9 cellular contexts compared by ENCODE assay signal in genomic region chr17:49523706-49524472, GRCh38. TPM values are rescaled to one million over a fixed set of nuclear protein-coding genes. Genes with fewer than 3 reads are reported as not detected.
A peak's percentile ranks its signal among the peaks of the same experiment; 100 is the strongest.
DNase-seq lines count a peak whose midpoint lies in the region; ATAC-seq, FAIRE-seq and TF ChIP-seq lines count a peak whose summit lies in the region.
"Had no signal": no experiment of that assay in that cellular context is flagged by ENCODE, and none has a peak within 500 bp of the region (broad histone marks: within the 10 kb centered on the region; RNA-seq: fewer than 3 reads in every experiment).

No MANE protein-coding gene starts in this region.

- peak; percentile 97 for FAIRE-seq in keratinocyte (lab: Jason Lieb, UNC)

- H3K9me3 Mint-ChIP-seq in Calu3 (ENCODE audit: low read depth, unreplicated experiment) = no peaks in the 10 kb centered on the region
- no peaks in the 10 kb centered on the region for H3K9me3 Mint-ChIP-seq in activated CD8-positive, alpha-beta T cell treated with anti-CD3 and anti-CD28 coated beads, Interleukin-2, amount 10 ng/mL, durations not matched to agents 7 days and 5 days (ENCODE audit: insufficient read depth)

- intact Hi-C loops in Calu3 (cut with micrococcal nuclease; ENCODE audit: unreplicated experiment) = no loop called here
- intact Hi-C loops in esophagus squamous epithelium (cut with DNase I) = no loop called here

- H3K79me2 ChIP-seq in keratinocyte (ENCODE audit: control insufficient read depth, insufficient read depth, low read length) = no peaks in the 10 kb centered on the region

- H3K27ac Mint-ChIP-seq in Calu3 (ENCODE audit: unreplicated experiment) = no peak overlapping the region
- H3K27ac Mint-ChIP-seq in activated CD8-positive, alpha-beta T cell treated with anti-CD3 and anti-CD28 coated beads, Interleukin-2, amount 10 ng/mL, durations not matched to agents 7 days and 5 days = no peak overlapping the region

- peaks cover 74% of the 10 kb centered on the region for H3K27me3 Mint-ChIP-seq in Calu3 (ENCODE audit: unreplicated experiment)
- H3K27me3 Mint-ChIP-seq in activated CD8-positive, alpha-beta T cell treated with anti-CD3 and anti-CD28 coated beads, Interleukin-2, amount 10 ng/mL, durations not matched to agents 7 days and 5 days (ENCODE audit: low read depth) = peaks cover 9% of the 10 kb centered on the region

- no peak for TF ChIP-seq POLR2A in esophagus squamous epithelium (IDR thresholded peaks at IDR 0.05)

- ATAC-seq in activated CD8-positive, alpha-beta T cell treated with anti-CD3 and anti-CD28 coated beads, Interleukin-2, amount 10 ng/mL, durations not matched to agents 7 days and 5 days = peak; percentile 51
- ATAC-seq in HG02610 (IDR thresholded peaks at IDR 0.05; ENCODE audit: unreplicated experiment) = no peak

- no peaks in the 10 kb centered on the region for H3K9me3 ChIP-seq in MG63
- H3K9me3 ChIP-seq in keratinocyte (ENCODE audit: control insufficient read depth, low read depth, low read length) = no peaks in the 10 kb centered on the region
- H3K9me3 ChIP-seq in esophagus squamous epithelium = no peaks in the 10 kb centered on the region

- H2AFZ ChIP-seq in keratinocyte (ENCODE audit: control insufficient read depth, low read length) = peak overlapping the region; percentile 6

- no peaks in the 10 kb centered on the region for H3K4me1 Mint-ChIP-seq in Calu3 (ENCODE audit: low read depth, unreplicated experiment)
- peaks cover 5% of the 10 kb centered on the region for H3K4me1 Mint-ChIP-seq in activated CD8-positive, alpha-beta T cell treated with anti-CD3 and anti-CD28 coated beads, Interleukin-2, amount 10 ng/mL, durations not matched to agents 7 days and 5 days (ENCODE audit: low read depth)

- H3K36me3 Mint-ChIP-seq in Calu3 (ENCODE audit: insufficient read depth, unreplicated experiment) = no peaks in the 10 kb centered on the region
- no peaks in the 10 kb centered on the region for H3K36me3 Mint-ChIP-seq in activated CD8-positive, alpha-beta T cell treated with anti-CD3 and anti-CD28 coated beads, Interleukin-2, amount 10 ng/mL, durations not matched to agents 7 days and 5 days (ENCODE audit: low read depth)

- peaks cover 4% of the 10 kb centered on the region for H3K9me1 ChIP-seq in keratinocyte (ENCODE audit: control insufficient read depth, extremely low read depth, insufficient read depth, low read length)

- H3K27ac ChIP-seq in keratinocyte (ENCODE audit: control insufficient read depth, insufficient read depth, low read length) = peak overlapping the region; percentile 65
- H3K27ac ChIP-seq in esophagus squamous epithelium = no peak overlapping the region

- TF ChIP-seq CTCF in Calu3 (IDR thresholded peaks at IDR 0.05; ENCODE audit: unreplicated experiment) = no peak
- no peak for TF ChIP-seq CTCF in keratinocyte (optimal IDR thresholded peaks at IDR 0.05 in 1 of 3, IDR thresholded peaks at IDR 0.05 in 1 of 3, conservative IDR thresholded peaks at IDR 0.05 in 1 of 3; ENCODE audit: extremely low read depth in 1 of 3, insufficient read depth in 2 of 3, low read length in 3 of 3)
- no peak for TF ChIP-seq CTCF in esophagus squamous epithelium (IDR thresholded peaks at IDR 0.05)

- H3K4me1 ChIP-seq in keratinocyte (ENCODE audit: control insufficient read depth, extremely low read depth, insufficient read depth, low read length) (peaks cover 21% of the 10 kb centered on the region), esophagus squamous epithelium (peaks cover 0 to 20% (median 6%) of the 10 kb centered on the region in 3 donors)

- no peaks in the 10 kb centered on the region for H4K20me1 ChIP-seq in keratinocyte (ENCODE audit: control insufficient read depth, extremely low read depth, insufficient read depth, low read length)

- DNase-seq in Calu3 (peak; percentile 71), MG63 (peak; percentile 68), keratinocyte (ENCODE audit: low read depth, low spot score) (peak; percentile 97), NOMO-1 treated with dmso at 0.1 percent for 144 hours (lab: John Stamatoyannopoulos, UW; ENCODE audit: unreplicated experiment) (no peak), hypothalamus (lab: John Stamatoyannopoulos, UW) (no peak), esophagus squamous epithelium (lab: John Stamatoyannopoulos, UW) (no peak)
- DNase-seq in activated CD8-positive, alpha-beta T cell treated with anti-CD3 and anti-CD28 coated beads, Interleukin-2, amount 10 ng/mL, durations not matched to agents 7 days and 5 days = peak; percentile 43

- peak overlapping the region; percentile 77 for H3K4me2 ChIP-seq in keratinocyte (ENCODE audit: control insufficient read depth, extremely low read depth, insufficient read depth, low read depth, low read length)

- 0 to 93% methylated on average over 1 to 3 of the region's 11 CpGs for WGBS in esophagus squamous epithelium, 2 donors

- H3K9ac ChIP-seq in keratinocyte (ENCODE audit: control insufficient read depth, extremely low read depth, insufficient read depth, low read length) = peak overlapping the region; percentile 47

- no TSS peak for BruUV-seq in Calu3 (replicated peaks; lab: Mats Ljungman, UMichigan)

- no peak overlapping the region for H3K4me3 Mint-ChIP-seq in Calu3 (ENCODE audit: low read depth, unreplicated experiment)
- no peak overlapping the region for H3K4me3 Mint-ChIP-seq in activated CD8-positive, alpha-beta T cell treated with anti-CD3 and anti-CD28 coated beads, Interleukin-2, amount 10 ng/mL, durations not matched to agents 7 days and 5 days

- no peaks in the 10 kb centered on the region for H3K27me3 ChIP-seq in MG63
- no peaks in the 10 kb centered on the region for H3K27me3 ChIP-seq in keratinocyte (ENCODE audit: control insufficient read depth, extremely low read depth, insufficient read depth, low read length)
- H3K27me3 ChIP-seq in esophagus squamous epithelium = peaks cover 0 to 69% (median 0%) of the 10 kb centered on the region in 4 donors

- H3K4me3 ChIP-seq in MG63 = no peak overlapping the region
- H3K4me3 ChIP-seq in keratinocyte (ENCODE audit: control insufficient read depth in 2 of 3, extremely low read depth in 1 of 3, insufficient read depth in 2 of 3, low read depth in 1 of 3, low read length in 3 of 3) = peak overlapping the region in 1 of 3 experiments; percentile 47
- no peak overlapping the region for H3K4me3 ChIP-seq in esophagus squamous epithelium

- H3K36me3 ChIP-seq in MG63 = no peaks in the 10 kb centered on the region
- H3K36me3 ChIP-seq in keratinocyte (ENCODE audit: control insufficient read depth in 2 of 2, extremely low read depth in 1 of 2, insufficient read depth in 2 of 2, low read length in 2 of 2) = no peaks in the 10 kb centered on the region
- H3K36me3 ChIP-seq in esophagus squamous epithelium = no peaks in the 10 kb centered on the region

- POLR2A ChIA-PET in activated CD8-positive, alpha-beta T cell treated with anti-CD3 and anti-CD28 coated beads, Interleukin-2, amount 10 ng/mL, durations not matched to agents 7 days and 5 days (lab: Charles Lee) = no interaction called here

- dilution Hi-C loops in keratinocyte (cut with MboI; ENCODE audit: extremely low pct_ligation_motif_present, low sequenced_read_pairs) = no loop called here

- CTCF ChIA-PET in Calu3 (lab: Charles Lee) = interaction anchor here (1.1 to 1.8 kb wide), 3 partner anchors 9 to 13 kb away, joined by 3 to 4 read pairs (median 3); no protein-coding TSS in a partner anchor
- CTCF ChIA-PET in activated CD8-positive, alpha-beta T cell treated with anti-CD3 and anti-CD28 coated beads, Interleukin-2, amount 10 ng/mL, durations not matched to agents 7 days and 5 days (lab: Charles Lee) = interaction anchor here (2.4 kb wide), 1 partner anchor 33 kb away, joined by 8 read pairs; no protein-coding TSS in a partner anchor

RNA-seq across cellular contexts. Expression of gene NGFR, which starts 28.8 kb away (rescaled TPM):
- total RNA-seq in Calu3 (2022) = 0.32 and 0.66 TPM in 2 replicates
- 3.4 and 3.6 TPM in 2 replicates for total RNA-seq in MG63 (2014; rRNA removed; shearing (Covaris generic); ENCODE audit: low replicate concordance)
- under 1 TPM in 1 of 2 experiments, not detected in 1; 0.11 TPM for total RNA-seq in activated CD8-positive, alpha-beta T cell treated with anti-CD3 and anti-CD28 coated beads, Interleukin-2, amount 10 ng/mL, durations not matched to agents 7 days and 5 days
- 0.97 to 3.1 TPM (median 1.7 TPM) in 3 replicates for polyA plus RNA-seq in keratinocyte
- 0.35 TPM for polyA plus RNA-seq in keratinocyte (2011; ENCODE audit: low read depth)
- polyA plus RNA-seq in keratinocyte (2011; cell fraction: cytosol; rRNA removed) = 0.52 and 1.4 TPM in 2 replicates
- 1.4 and 2.8 TPM in 2 replicates for polyA plus RNA-seq in keratinocyte (2011; cell fraction: nucleus; rRNA removed)
- 0.78 and 5.4 TPM in 2 replicates for polyA plus RNA-seq in keratinocyte (2012; ENCODE audit: low replicate concordance)
- polyA minus RNA-seq in keratinocyte = 0.96 to 3.8 TPM (median 2.2 TPM) in 3 replicates
- 1.9 TPM for polyA minus RNA-seq in keratinocyte (2011; cell fraction: cytosol; rRNA and poly(A)+ RNA removed)
- polyA minus RNA-seq in keratinocyte (2011; cell fraction: nucleus; rRNA and poly(A)+ RNA removed) = 1.4 and 2.5 TPM in 2 replicates
- total RNA-seq in esophagus squamous epithelium = 1 to 10 TPM; 1.6 to 9.6 (median 4.9) TPM
- total RNA-seq: epithelial cell of proximal tubule had no signal

RNA-seq across cellular contexts. Expression of gene NXPH3, which starts 51.8 kb away (rescaled TPM):
- total RNA-seq in Calu3 (2022) (not detected in 2 replicates), esophagus squamous epithelium (1 to 10 TPM in 2 of 4 donors, under 1 TPM in 2; 0.53 to 3.8 (median 1.5) TPM)
- total RNA-seq in MG63 (2014; rRNA removed; shearing (Covaris generic); ENCODE audit: low replicate concordance) = 0.36 TPM in 1 of 2 replicates, not detected in the other
- not detected for total RNA-seq in activated CD8-positive, alpha-beta T cell treated with anti-CD3 and anti-CD28 coated beads, Interleukin-2, amount 10 ng/mL, durations not matched to agents 7 days and 5 days
- polyA plus RNA-seq in keratinocyte = 0.08 to 0.16 TPM (median 0.12 TPM) in 3 replicates
- polyA plus RNA-seq in keratinocyte (2011; ENCODE audit: low read depth) = not detected
- 0.05 and 0.14 TPM in 2 replicates for polyA plus RNA-seq in keratinocyte (2011; cell fraction: cytosol; rRNA removed)
- polyA plus RNA-seq in keratinocyte (2011; cell fraction: nucleus; rRNA removed) = 0.11 and 0.13 TPM in 2 replicates
- 0.08 and 0.14 TPM in 2 replicates for polyA plus RNA-seq in keratinocyte (2012; ENCODE audit: low replicate concordance)
- polyA minus RNA-seq in keratinocyte = 0.03 to 0.69 TPM (median 0.35 TPM) in 3 replicates
- not detected for polyA minus RNA-seq in keratinocyte (2011; cell fraction: cytosol; rRNA and poly(A)+ RNA removed)
- polyA minus RNA-seq in keratinocyte (2011; cell fraction: nucleus; rRNA and poly(A)+ RNA removed) = not detected in 2 replicates

Comparison
In these comparisons a context has a peak if more than half of its experiments do, and no peak if none do; other contexts are left out.
1. DNase-seq: peak in Calu3 (single experiment), MG63 (single experiment), activated CD8-positive, alpha-beta T cell treated with anti-CD3 and anti-CD28 coated beads, Interleukin-2, amount 10 ng/mL, durations not matched to agents 7 days and 5 days (single experiment) and keratinocyte (single experiment); none in NOMO-1 treated with dmso at 0.1 percent for 144 hours (single experiment), hypothalamus (0 of 51) and esophagus squamous epithelium (single experiment).